Comparison of ENCODE assay signal across 8 cellular contexts in the genomic region with DNA sequence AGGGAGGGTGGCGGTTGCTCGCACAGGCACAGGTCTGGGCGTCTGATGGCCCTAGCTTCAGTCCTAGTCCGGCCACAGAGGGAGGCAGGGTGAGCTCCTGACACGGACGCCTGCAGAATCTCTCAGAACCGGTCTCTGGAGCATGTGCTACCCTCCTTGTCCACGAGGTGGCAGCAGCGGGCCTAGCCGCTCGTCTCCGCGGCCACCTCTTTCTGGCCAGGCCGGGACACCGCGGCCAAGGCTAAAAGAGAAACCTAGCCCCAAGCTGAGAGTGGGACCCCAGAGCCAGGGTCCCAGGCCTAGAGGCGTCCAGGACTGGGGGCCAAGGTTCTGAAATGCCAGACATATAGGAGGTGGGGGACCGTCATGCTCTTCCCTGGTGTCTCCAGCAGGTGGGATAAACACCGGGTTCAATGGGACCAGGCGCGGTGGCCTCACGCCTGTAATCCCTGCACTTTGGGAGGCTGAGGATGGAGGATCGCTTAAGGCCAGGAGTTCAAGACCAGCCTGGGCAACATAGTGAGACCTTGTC. TPM values are rescaled to one million over a fixed set of nuclear protein-coding genes. Genes with fewer than 3 reads are reported as not detected.
A peak's percentile ranks its signal among the peaks of the same experiment; 100 is the strongest.
DNase-seq lines count a peak whose midpoint lies in the region; ATAC-seq and TF ChIP-seq lines count a peak whose summit lies in the region.

No MANE protein-coding gene starts in this region.

- peak overlapping the region in 1 of 2 donors; percentile 78 for H3K27ac Mint-ChIP-seq in activated naive CD4-positive, alpha-beta T cell treated with anti-CD3 and anti-CD28 coated beads, Interleukin-2, amount 50 U/mL, for 72 hours

- no peaks in the 10 kb centered on the region for H3K9me2 ChIP-seq in SU-DHL-6 (replicated peaks; ENCODE audit: insufficient read depth, low read length)

- TF ChIP-seq CTCF in SU-DHL-6 (IDR thresholded peaks at IDR 0.05; ENCODE audit: insufficient read depth, low read length, poor library complexity, severe bottlenecking) (peak; percentile 99), transverse colon (IDR thresholded peaks at IDR 0.05) (peak; percentile 97 to 99 (median 98))

- H3K27me3 ChIP-seq in MG63 (no peaks in the 10 kb centered on the region), SU-DHL-6 (ENCODE audit: low read length) (no peaks in the 10 kb centered on the region), transverse colon (peaks cover 8% of the 10 kb centered on the region)

- peaks cover 5% of the 10 kb centered on the region; the same call in 1 of the 2 replicates for H3K79me2 ChIP-seq in SU-DHL-6 (ENCODE audit: insufficient read depth, low read length)

- peak overlapping the region; percentile 85 for H2AFZ ChIP-seq in SU-DHL-6 (ENCODE audit: low read depth, low read length, severe bottlenecking)

- intact Hi-C loops in head of caudate nucleus (cut with DNase I) (loop anchor here (5.0 kb wide), 2 partner anchors 46 to 196 kb away; partner anchors contain the start of gene RFC2), posterior cingulate gyrus (cut with DNase I) (loop anchor here (1.0 to 2.0 kb wide), 2 partner anchors 186 to 195 kb away; no protein-coding TSS in a partner anchor), transverse colon (cut with DNase I; ENCODE audit: low total_unique reads) (loop anchor here (2.0 kb wide), 1 partner anchor 194 kb away; no protein-coding TSS in a partner anchor)

- WGBS in transverse colon (ENCODE audit: low coverage in 1 of 2), 2 donors: 33% methylated on average over 7 of the region's 23 CpGs; no CpG with 5 or more reads in 1 of the 2 donors

- H3K36me3 ChIP-seq in MG63 (no peaks in the 10 kb centered on the region), SU-DHL-6 (ENCODE audit: low read length) (no peaks in the 10 kb centered on the region), transverse colon (no peaks in the 10 kb centered on the region)

- peaks cover 6% of the 10 kb centered on the region for H3F3A ChIP-seq in SU-DHL-6 (ENCODE audit: insufficient read depth)

- H3K9ac ChIP-seq in SU-DHL-6 (ENCODE audit: low read length): 0 out of 2 replicates have a peak overlapping the region, but pooled peaks have one; percentile 9

- H3K4me2 ChIP-seq in SU-DHL-6 (ENCODE audit: low read depth, low read length, poor library complexity, severe bottlenecking): peak overlapping the region; percentile 53

- no peaks in the 10 kb centered on the region for H4K20me1 ChIP-seq in SU-DHL-6 (ENCODE audit: low read depth, low read length)

- H3K9me3 Mint-ChIP-seq in activated naive CD4-positive, alpha-beta T cell treated with anti-CD3 and anti-CD28 coated beads, Interleukin-2, amount 50 U/mL, for 72 hours: no peaks in the 10 kb centered on the region

- peak; percentile 66 to 72 for ATAC-seq in activated naive CD4-positive, alpha-beta T cell treated with anti-CD3 and anti-CD28 coated beads, Interleukin-2, amount 50 U/mL, for 72 hours

- in situ Hi-C loops in transverse colon (cut with MboI; ENCODE audit: low pct_ligation_motif_present in 1 of 4, low pct_unique_long_range_greater_than_20kb in 1 of 4, low sequenced_read_pairs in 3 of 4): loop anchor here in 2 of 4 donors (5.0 to 10.0 kb wide), 2 partner anchors 196 to 198 kb away; no protein-coding TSS in a partner anchor

- no peak for TF ChIP-seq EP300 in transverse colon (IDR thresholded peaks at IDR 0.05; ENCODE audit: low read depth)

- H3K27ac ChIP-seq in SU-DHL-6 (ENCODE audit: low read depth, low read length) (no peak overlapping the region), transverse colon (no peak overlapping the region)

- no peak for TF ChIP-seq POLR2A in transverse colon (IDR thresholded peaks at IDR 0.05)

- DNase-seq in NCI-H146 (lab: John Stamatoyannopoulos, UW) (peak; percentile 66), NCI-H146 treated with DMSO at 0.1 percent for 48 hours (lab: John Stamatoyannopoulos, UW; ENCODE audit: unreplicated experiment) (no peak), MG63 (peak; percentile 59), head of caudate nucleus (peak; percentile 40 to 97 (median 90)), posterior cingulate gyrus (peak; percentile 74 to 98 (median 92)), transverse colon (peak; percentile 92)
- DNase-seq in activated naive CD4-positive, alpha-beta T cell treated with anti-CD3 and anti-CD28 coated beads, Interleukin-2, amount 50 U/mL, for 72 hours (ENCODE audit: low spot score in 2 of 2): peak; percentile 83 to 91

- H3K9me3 ChIP-seq in MG63 (no peaks in the 10 kb centered on the region), SU-DHL-6 (ENCODE audit: insufficient read depth, low read length) (no peaks in the 10 kb centered on the region), transverse colon (no peaks in the 10 kb centered on the region)

- H3K4me1 ChIP-seq in transverse colon: peaks cover 4 to 34% (median 13%) of the 10 kb centered on the region in 4 donors

- H3K4me3 ChIP-seq in MG63 (no peak overlapping the region), SU-DHL-6 (ENCODE audit: insufficient read depth, low read length, poor library complexity, severe bottlenecking) (no peak overlapping the region), transverse colon (peak overlapping the region in 2 of 4 donors; percentile 17 to 47)

- no peaks in the 10 kb centered on the region for H3K36me3 Mint-ChIP-seq in activated naive CD4-positive, alpha-beta T cell treated with anti-CD3 and anti-CD28 coated beads, Interleukin-2, amount 50 U/mL, for 72 hours

RNA-seq across cellular contexts. Expression of gene LAT2, which starts 3.2 kb away (rescaled TPM):
- 0.20 TPM in 1 of 2 replicates, not detected in the other for total RNA-seq in MG63 (2014; rRNA removed; shearing (Covaris generic); ENCODE audit: low replicate concordance)
- total RNA-seq in activated naive CD4-positive, alpha-beta T cell treated with anti-CD3 and anti-CD28 coated beads, Interleukin-2, amount 50 U/mL, for 72 hours: 1 to 10 TPM; 7.7 to 9.6 TPM
- 10 to 100 TPM in 1 of 4 donors, 1 to 10 TPM in 1, not detected in 2; 2.3 to 12.7 TPM for total RNA-seq in transverse colon

RNA-seq across cellular contexts. Expression of gene EIF4H, which starts 32.5 kb away (rescaled TPM):
- total RNA-seq in MG63 (2014; rRNA removed; shearing (Covaris generic); ENCODE audit: low replicate concordance): 300 and 364 TPM in 2 replicates
- 100 to 1,000 TPM; 255 to 470 TPM for total RNA-seq in activated naive CD4-positive, alpha-beta T cell treated with anti-CD3 and anti-CD28 coated beads, Interleukin-2, amount 50 U/mL, for 72 hours
- 100 to 1,000 TPM; 175 to 250 (median 213) TPM for total RNA-seq in transverse colon

RNA-seq across cellular contexts. Expression of gene RFC2, which starts 47.5 kb away (rescaled TPM):
- total RNA-seq in MG63 (2014; rRNA removed; shearing (Covaris generic); ENCODE audit: low replicate concordance): 17.3 and 27.4 TPM in 2 replicates
- 10 to 100 TPM; 80.1 to 84.5 TPM for total RNA-seq in activated naive CD4-positive, alpha-beta T cell treated with anti-CD3 and anti-CD28 coated beads, Interleukin-2, amount 50 U/mL, for 72 hours
- total RNA-seq in transverse colon: 10 to 100 TPM in 2 of 4 donors, 1 to 10 TPM in 2; 6.7 to 17.3 (median 9.3) TPM
